In genomic region chr5:113520429-113520828, GRCh38 we compare ENCODE assay signal across 10 cellular contexts. TPM values are rescaled to one million over a fixed set of nuclear protein-coding genes. Genes with fewer than 3 reads are reported as not detected.
DNase-seq lines count a peak whose midpoint lies in the region; ATAC-seq and TF ChIP-seq lines count a peak whose summit lies in the region.
"Had no signal": no experiment of that assay in that cellular context is flagged by ENCODE, and none has a peak within 500 bp of the region (broad histone marks: within the 10 kb centered on the region; RNA-seq: fewer than 3 reads in every experiment).

No MANE protein-coding gene starts in this region.

- peaks cover 4% of the 10 kb centered on the region for H4K20me1 ChIP-seq in osteoblast (ENCODE audit: insufficient read depth, low read length)

- no peaks in the 10 kb centered on the region for H3K9me3 ChIP-seq in osteoblast (ENCODE audit: low read depth, low read length)

- no peak overlapping the region for H2AFZ ChIP-seq in osteoblast (ENCODE audit: low read length)

- ATAC-seq in activated CD8-positive, alpha-beta memory T cell treated with anti-CD3 and anti-CD28 coated beads, Interleukin-2, amount 10 ng/mL, durations not matched to agents 7 days and 5 days: peak; percentile 63

- no peaks in the 10 kb centered on the region for H3K27me3 Mint-ChIP-seq in activated CD8-positive, alpha-beta memory T cell treated with anti-CD3 and anti-CD28 coated beads, Interleukin-2, amount 10 ng/mL, durations not matched to agents 7 days and 5 days
- H3K27me3 Mint-ChIP-seq: B cell had no signal

- CTCF ChIA-PET in activated CD8-positive, alpha-beta memory T cell treated with anti-CD3 and anti-CD28 coated beads, Interleukin-2, amount 10 ng/mL, durations not matched to agents 7 days and 5 days (lab: Charles Lee): interaction anchor here (1.4 kb wide), 1 partner anchor 9 kb away, joined by 6 read pairs; no protein-coding TSS in a partner anchor

- H3K4me3 ChIP-seq in osteoblast (ENCODE audit: insufficient read depth, low read length): no peak overlapping the region

- H3K27ac ChIP-seq in osteoblast (ENCODE audit: low read depth, low read length): peak overlapping the region; percentile 23

- H3K4me3 Mint-ChIP-seq in activated CD8-positive, alpha-beta memory T cell treated with anti-CD3 and anti-CD28 coated beads, Interleukin-2, amount 10 ng/mL, durations not matched to agents 7 days and 5 days: no peak overlapping the region
- H3K4me3 Mint-ChIP-seq: B cell had no signal

- H3K36me3 Mint-ChIP-seq in activated CD8-positive, alpha-beta memory T cell treated with anti-CD3 and anti-CD28 coated beads, Interleukin-2, amount 10 ng/mL, durations not matched to agents 7 days and 5 days: peaks cover 40% of the 10 kb centered on the region

- H3K27ac Mint-ChIP-seq in activated CD8-positive, alpha-beta memory T cell treated with anti-CD3 and anti-CD28 coated beads, Interleukin-2, amount 10 ng/mL, durations not matched to agents 7 days and 5 days: peak overlapping the region; percentile 3
- H3K27ac Mint-ChIP-seq: B cell had no signal

- no peaks in the 10 kb centered on the region for H3K36me3 ChIP-seq in osteoblast (ENCODE audit: insufficient read depth, low read length)

- peaks cover 45% of the 10 kb centered on the region for H3K4me1 Mint-ChIP-seq in activated CD8-positive, alpha-beta memory T cell treated with anti-CD3 and anti-CD28 coated beads, Interleukin-2, amount 10 ng/mL, durations not matched to agents 7 days and 5 days

- peak; percentile 65 for DNase-seq in activated CD8-positive, alpha-beta memory T cell treated with anti-CD3 and anti-CD28 coated beads, Interleukin-2, amount 10 ng/mL, durations not matched to agents 7 days and 5 days
- DNase-seq in activated CD8-positive, alpha-beta memory T cell treated with anti-CD3 and anti-CD28 coated beads, Interleukin-2, amount 50 U/mL, for 48 hours: no peak
- DNase-seq in HCEC 1CT: peak; percentile 79
- peak; percentile 78 for DNase-seq in LHCN-M2 (ENCODE audit: low read depth)
- DNase-seq in osteoblast (ENCODE audit: insufficient read length, low spot score, missing footprints): peak; percentile 74
- no peak for DNase-seq in HUDEP-2 (lab: John Stamatoyannopoulos, UW; ENCODE audit: unreplicated experiment in 76 of 76)
- no peak for DNase-seq in cerebellum (ENCODE audit: low spot score)
- no peak for DNase-seq in NCI-H1105 (lab: John Stamatoyannopoulos, UW)
- DNase-seq: effector CD4-positive, alpha-beta T cell had no signal

- peaks cover 4% of the 10 kb centered on the region for H3K4me1 ChIP-seq in osteoblast (ENCODE audit: insufficient read depth, low read length)

- TF ChIP-seq CTCF in osteoblast (IDR thresholded peaks at IDR 0.05; ENCODE audit: extremely low read depth, low read depth, low read length): no peak

- H3K4me2 ChIP-seq in osteoblast (ENCODE audit: insufficient read depth, low read length): no peak overlapping the region

- H3K27me3 ChIP-seq in osteoblast (ENCODE audit: insufficient read depth, low read length): no peaks in the 10 kb centered on the region

- H3K79me2 ChIP-seq in osteoblast (ENCODE audit: insufficient read depth, low read length): peaks cover 65% of the 10 kb centered on the region

- no peaks in the 10 kb centered on the region for H3K9me3 Mint-ChIP-seq in activated CD8-positive, alpha-beta memory T cell treated with anti-CD3 and anti-CD28 coated beads, Interleukin-2, amount 10 ng/mL, durations not matched to agents 7 days and 5 days (ENCODE audit: low read depth)

RNA-seq across cellular contexts. Expression of gene YTHDC2, which starts 6.9 kb away (rescaled TPM):
- 10 to 100 TPM; 27.6 to 32.8 TPM for total RNA-seq in activated CD8-positive, alpha-beta memory T cell treated with anti-CD3 and anti-CD28 coated beads, Interleukin-2, amount 10 ng/mL, durations not matched to agents 7 days and 5 days
- total RNA-seq in LHCN-M2 (2014; rRNA removed) (12.1 and 14.4 TPM in 2 replicates), osteoblast (26.8 and 32.6 TPM in 2 replicates), cerebellum (66.2 TPM)
- 4.2 TPM for polyA plus RNA-seq in LHCN-M2 (2012)

RNA-seq across cellular contexts. Expression of gene MCC, which starts 32.2 kb away (rescaled TPM):
- total RNA-seq in activated CD8-positive, alpha-beta memory T cell treated with anti-CD3 and anti-CD28 coated beads, Interleukin-2, amount 10 ng/mL, durations not matched to agents 7 days and 5 days: 1 to 10 TPM; 7.4 to 7.5 TPM
- total RNA-seq in LHCN-M2 (2014; rRNA removed): 9.2 and 10.7 TPM in 2 replicates
- polyA plus RNA-seq in LHCN-M2 (2012): 2.5 TPM
- total RNA-seq in osteoblast: 40.1 and 45.6 TPM in 2 replicates
- 61.1 TPM for total RNA-seq in cerebellum

Comparison
In these comparisons a context has a peak if more than half of its experiments do, and no peak if none do; other contexts are left out.
1. DNase-seq: peak in activated CD8-positive, alpha-beta memory T cell treated with anti-CD3 and anti-CD28 coated beads, Interleukin-2, amount 10 ng/mL, durations not matched to agents 7 days and 5 days (single experiment), HCEC 1CT (single experiment), LHCN-M2 (single experiment) and osteoblast (single experiment); none in activated CD8-positive, alpha-beta memory T cell treated with anti-CD3 and anti-CD28 coated beads, Interleukin-2, amount 50 U/mL, for 48 hours (single experiment), HUDEP-2 (0 of 76), cerebellum (single experiment) and NCI-H1105 (single experiment).